ENCODE assay signal across 14 cellular contexts in the genomic region with DNA sequence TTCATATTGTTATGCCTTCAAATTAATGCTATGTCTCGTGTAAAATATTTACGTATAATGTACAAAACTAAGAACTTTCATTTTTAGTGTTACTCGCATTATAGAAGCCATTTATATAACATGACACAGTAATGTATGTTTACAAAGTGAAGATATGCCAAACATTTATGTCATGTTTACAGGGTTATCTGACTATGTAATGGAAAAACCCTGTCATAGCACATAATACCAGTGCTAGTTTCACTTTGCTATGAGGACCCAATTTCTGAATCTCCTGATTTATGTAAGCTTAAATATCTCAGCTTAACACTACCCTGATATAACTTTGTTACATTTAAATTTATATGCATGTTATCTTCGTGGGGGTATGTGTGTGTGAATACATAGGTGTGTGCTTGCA.
"Had no signal": no experiment of that assay in that cellular context is flagged by ENCODE, and none has a peak within 500 bp of the region (broad histone marks: within the 10 kb centered on the region; RNA-seq: fewer than 3 reads in every experiment).

No MANE protein-coding gene starts in this region.

- H3K9me3 ChIP-seq: ovary, thyroid gland, vagina had no signal

- H3K27me3 ChIP-seq: ovary, thyroid gland, vagina had no signal

- H3K27ac ChIP-seq: ovary, thyroid gland, vagina had no signal

- H3K4me3 ChIP-seq: ovary, thyroid gland, vagina had no signal

- H3K4me1 ChIP-seq: thyroid gland, vagina had no signal

- FAIRE-seq: islet of Langerhans had no signal

- ATAC-seq: stimulated activated naive CD8-positive, alpha-beta T cell treated with anti-CD3 and anti-CD28 coated beads, Interleukin-15, amount 100 ng/mL, for 72 hours had no signal

- H3K36me3 ChIP-seq: ovary, thyroid gland, vagina had no signal

- DNase-seq: activated CD4-positive, alpha-beta T cell treated with anti-CD3 and anti-CD28 coated beads, Interleukin-2, amount 10 ng/mL, durations not matched to agents 7 days and 5 days; activated CD4-positive, CD25-positive, alpha-beta regulatory T cell; activated naive CD4-positive, alpha-beta T cell treated with anti-CD3 and anti-CD28 coated beads, Interleukin-2, amount 50 U/mL, for 16 hours; amygdala; foreskin fibroblast; glutamatergic neuron; mammary epithelial cell; ovary; stimulated activated CD4-positive, alpha-beta T cell treated with anti-CD3 and anti-CD28 coated beads, Interleukin-15, amount 100 ng/mL, for 24 hours; stimulated activated CD4-positive, alpha-beta T cell treated with anti-CD3 and anti-CD28 coated beads, Interleukin-4, amount 100 ng/mL, for 24 hours; stimulated activated naive CD8-positive, alpha-beta T cell treated with anti-CD3 and anti-CD28 coated beads, Interleukin-15, amount 100 ng/mL, for 72 hours; thyroid gland had no signal
